Comparison of ENCODE assay signal across 26 cellular contexts in genomic region chr15:80379671-80380070, GRCh38. TPM values are rescaled to one million over a fixed set of nuclear protein-coding genes. Genes with fewer than 3 reads are reported as not detected.
"Had no signal": no experiment of that assay in that cellular context is flagged by ENCODE, and none has a peak within 500 bp of the region (broad histone marks: within the 10 kb centered on the region; RNA-seq: fewer than 3 reads in every experiment).

No MANE protein-coding gene starts in this region.

- H3K79me2 ChIP-seq: parathyroid adenoma had no signal

- H3K9me3 Mint-ChIP-seq: activated naive CD4-positive, alpha-beta T cell treated with anti-CD3 and anti-CD28 coated beads, Interleukin-2, amount 50 U/mL, for 72 hours; T-helper 2 cell treated with Interferon-gamma antibody and Interleukin-4, amounts not matched to agents 5 μg/mL and 100 μg/mL, for 36 hours; type B pancreatic cell had no signal

- H3K9ac ChIP-seq: parathyroid adenoma had no signal

- H3K27ac ChIP-seq: ascending aorta, gastrocnemius medialis, lower lobe of right lung, neutrophil, parathyroid adenoma, testis, WERI-Rb-1 had no signal

- DNase-seq: activated CD4-positive, alpha-beta T cell treated with anti-CD3 and anti-CD28 coated beads, Interleukin-2, amount 50 U/mL, for 1 hour; activated CD4-positive, CD25-positive, alpha-beta regulatory T cell treated with anti-CD3 and anti-CD28 coated beads, Interleukin-2, amount 50 U/mL, for 72 hours; activated CD8-positive, alpha-beta T cell treated with anti-CD3 and anti-CD28 coated beads, Interleukin-2, amount 10 ng/mL, durations not matched to agents 7 days and 5 days; effector memory CD4-positive, alpha-beta T cell; gastrocnemius medialis; islet precursor cell; lower lobe of right lung; naive thymus-derived CD4-positive, alpha-beta T cell; small intestine; stimulated activated CD4-positive, alpha-beta T cell treated with anti-CD3 and anti-CD28 coated beads, Interleukin-15, amount 100 ng/mL, for 24 hours; stimulated activated CD4-positive, alpha-beta T cell treated with anti-CD3 and anti-CD28 coated beads, Interleukin-2, amount 100 ng/mL, for 48 hours; stimulated activated naive CD4-positive, alpha-beta T cell; testis; WERI-Rb-1 had no signal

- H3K36me3 Mint-ChIP-seq: activated naive CD4-positive, alpha-beta T cell treated with anti-CD3 and anti-CD28 coated beads, Interleukin-2, amount 50 U/mL, for 72 hours had no signal

- H2AFZ ChIP-seq: parathyroid adenoma had no signal

- H3K4me1 Mint-ChIP-seq: naive thymus-derived CD4-positive, alpha-beta T cell had no signal

- H3K4me3 Mint-ChIP-seq: activated CD8-positive, alpha-beta T cell treated with anti-CD3 and anti-CD28 coated beads, Interleukin-2, amount 10 ng/mL, durations not matched to agents 7 days and 5 days; naive thymus-derived CD4-positive, alpha-beta T cell; T-helper 2 cell treated with Interferon-gamma antibody and Interleukin-4, amounts not matched to agents 5 μg/mL and 100 μg/mL, for 36 hours; type B pancreatic cell had no signal

- ATAC-seq: activated CD8-positive, alpha-beta T cell treated with anti-CD3 and anti-CD28 coated beads, Interleukin-2, amount 10 ng/mL, durations not matched to agents 7 days and 5 days; activated naive CD4-positive, alpha-beta T cell treated with anti-CD3 and anti-CD28 coated beads, Interleukin-2, amount 50 U/mL, for 72 hours; esophagus mucosa; gastrocnemius medialis; left lobe of liver; lower lobe of right lung; naive thymus-derived CD4-positive, alpha-beta T cell; sciatic nerve; SK-N-SH treated with all-trans-retinoic acid at 6 μM for 48 hours had no signal

- H3K27me3 ChIP-seq: ascending aorta, gastrocnemius medialis, testis had no signal

- FAIRE-seq: endothelial cell of umbilical vein, small intestine, TTC549 had no signal

- H3K9me3 ChIP-seq: ascending aorta, gastrocnemius medialis, lower lobe of right lung, neutrophil, testis had no signal

- H3K4me3 ChIP-seq: ascending aorta, gastrocnemius medialis, lower lobe of right lung, testis had no signal

- H3K4me1 ChIP-seq: ascending aorta, lower lobe of right lung, parathyroid adenoma, testis had no signal

- H3K27ac Mint-ChIP-seq: activated CD8-positive, alpha-beta T cell treated with anti-CD3 and anti-CD28 coated beads, Interleukin-2, amount 10 ng/mL, durations not matched to agents 7 days and 5 days; activated naive CD4-positive, alpha-beta T cell treated with anti-CD3 and anti-CD28 coated beads, Interleukin-2, amount 50 U/mL, for 72 hours; naive thymus-derived CD4-positive, alpha-beta T cell; T-helper 2 cell treated with Interferon-gamma antibody and Interleukin-4, amounts not matched to agents 5 μg/mL and 100 μg/mL, for 36 hours had no signal

- H3K36me3 ChIP-seq: ascending aorta, gastrocnemius medialis, lower lobe of right lung, neutrophil, WERI-Rb-1 had no signal

RNA-seq across cellular contexts. Expression of gene ARNT2, which starts 24.5 kb away (rescaled TPM):
- total RNA-seq: activated CD8-positive, alpha-beta T cell treated with anti-CD3 and anti-CD28 coated beads, Interleukin-2, amount 10 ng/mL, durations not matched to agents 7 days and 5 days; activated naive CD4-positive, alpha-beta T cell treated with anti-CD3 and anti-CD28 coated beads, Interleukin-2, amount 50 U/mL, for 72 hours; naive thymus-derived CD4-positive, alpha-beta T cell had no signal
- polyA plus RNA-seq: naive thymus-derived CD4-positive, alpha-beta T cell had no signal
